In genomic region chr14:73374218-73374617, GRCh38 we compare ENCODE assay signal across 6 cellular contexts.
"Had no signal": no experiment of that assay in that cellular context is flagged by ENCODE, and none has a peak within 500 bp of the region (broad histone marks: within the 10 kb centered on the region; RNA-seq: fewer than 3 reads in every experiment).

No MANE protein-coding gene starts in this region.

- H3K27me3 Mint-ChIP-seq: IgD-negative memory B cell had no signal

- DNase-seq: IMR-90, KBM-7, KG1 had no signal

- H3K4me3 Mint-ChIP-seq: IgD-negative memory B cell had no signal

- ATAC-seq: HepG2, K562 had no signal

- H3K9me3 Mint-ChIP-seq: IgD-negative memory B cell had no signal
